In genomic region chr16:49116873-49117272, GRCh38 we compare ENCODE assay signal across 1 cellular context.
TF ChIP-seq lines count a peak whose summit lies in the region.

No MANE protein-coding gene starts in this region.

TF ChIP-seq in HCT116, 20 proteins besides CTCF, POLR2A, EP300 and RAD21 (continued from another document):
- TF ChIP-seq ZBTB33 (IDR thresholded peaks at IDR 0.05; ENCODE audit: extremely low read depth, insufficient replicate concordance, low read length) = no peak
- TF ChIP-seq ELF1 (IDR thresholded peaks at IDR 0.05; ENCODE audit: borderline replicate concordance, low read depth) = no peak
- no peak for TF ChIP-seq EGR1 (IDR thresholded peaks at IDR 0.05; ENCODE audit: low read depth)
